Comparison of ENCODE assay signal across 15 cellular contexts in genomic region chr6:19368511-19368910, GRCh38.
A peak's percentile ranks its signal among the peaks of the same experiment; 100 is the strongest.
DNase-seq lines count a peak whose midpoint lies in the region; ATAC-seq and TF ChIP-seq lines count a peak whose summit lies in the region.
"Had no signal": no experiment of that assay in that cellular context is flagged by ENCODE, and none has a peak within 500 bp of the region (broad histone marks: within the 10 kb centered on the region; RNA-seq: fewer than 3 reads in every experiment).

No MANE protein-coding gene starts in this region.

- H3K4me3 ChIP-seq in fibroblast of pulmonary artery (replicated peaks; ENCODE audit: low read depth, low read length) (no peak overlapping the region), smooth muscle cell (no peak overlapping the region)
- H3K4me3 ChIP-seq: esophagus muscularis mucosa had no signal

- H3K4me2 ChIP-seq in smooth muscle cell, result no peak overlapping the region

- H3K4me1 ChIP-seq in smooth muscle cell (ENCODE audit: low read depth), result peaks cover 12% of the 10 kb centered on the region
- H3K4me1 ChIP-seq: Caco-2 had no signal

- H4K20me1 ChIP-seq in smooth muscle cell (ENCODE audit: low read depth), result no peaks in the 10 kb centered on the region

- no peak overlapping the region for H2AFZ ChIP-seq in smooth muscle cell (ENCODE audit: low read depth)

- no peaks in the 10 kb centered on the region for H3K79me2 ChIP-seq in smooth muscle cell (ENCODE audit: low read depth)

- no peaks in the 10 kb centered on the region for H3K9me3 ChIP-seq in smooth muscle cell (replicated peaks; ENCODE audit: low read depth)
- H3K9me3 ChIP-seq: Caco-2, esophagus muscularis mucosa had no signal

- H3K9ac ChIP-seq in smooth muscle cell (ENCODE audit: low read depth), result no peak overlapping the region

- in situ Hi-C loops in SK-MEL-5 (cut with HindIII; ENCODE audit: low pct_unique_long_range_greater_than_20kb, low sequenced_read_pairs), result no loop called here

- 78% methylated on average over 1 of the region's 1 CpG for WGBS in smooth muscle cell (ENCODE audit: low lambda C conversion rate)

- H3K27me3 ChIP-seq in smooth muscle cell (ENCODE audit: low read depth), result peaks cover 10% of the 10 kb centered on the region
- H3K27me3 ChIP-seq: esophagus muscularis mucosa had no signal

- H3K27ac ChIP-seq in smooth muscle cell (ENCODE audit: low read depth), result no peak overlapping the region
- H3K27ac ChIP-seq: esophagus muscularis mucosa had no signal

- H3K36me3 ChIP-seq in smooth muscle cell (ENCODE audit: low read depth), result no peaks in the 10 kb centered on the region
- H3K36me3 ChIP-seq: esophagus muscularis mucosa had no signal

- DNase-seq in DMS53 (lab: John Stamatoyannopoulos, UW), result peak; percentile 26
- DNase-seq in DMS53 treated with DMSO at 0.1 percent for 48 hours (lab: John Stamatoyannopoulos, UW; ENCODE audit: unreplicated experiment), result no peak
- DNase-seq in SK-MEL-5 (ENCODE audit: low read depth, low spot score), result peak; percentile 60
- peak; percentile 63 for DNase-seq in fibroblast of pulmonary artery (ENCODE audit: low read depth)
- DNase-seq in smooth muscle cell (lab: John Stamatoyannopoulos, UW; ENCODE audit: unreplicated experiment), result no peak
- no peak for DNase-seq in GM19240 (ENCODE audit: insufficient read length, low spot score)
- no peak for DNase-seq in NCI-H2081 treated with DMSO at 0.1 percent for 48 hours (lab: John Stamatoyannopoulos, UW)
- DNase-seq: 8988T; activated CD8-positive, alpha-beta memory T cell treated with anti-CD3 and anti-CD28 coated beads, Interleukin-2, amount 50 U/mL, for 48 hours; activated naive CD8-positive, alpha-beta T cell treated with anti-CD3 and anti-CD28 coated beads for 36 hours; Caco-2; NCI-H2171; stimulated activated naive CD8-positive, alpha-beta T cell treated with anti-CD3 and anti-CD28 coated beads, Interleukin-15, amount 100 ng/mL, for 72 hours had no signal

- no peak for ATAC-seq in HG03432 (IDR thresholded peaks at IDR 0.05; ENCODE audit: unreplicated experiment)
- ATAC-seq: stimulated activated naive CD8-positive, alpha-beta T cell treated with anti-CD3 and anti-CD28 coated beads, Interleukin-15, amount 100 ng/mL, for 72 hours had no signal

- TF ChIP-seq CTCF in fibroblast of pulmonary artery (IDR thresholded peaks at IDR 0.05; ENCODE audit: low read length, missing control alignments), result peak; percentile 15
- peak; percentile 6 for TF ChIP-seq CTCF in smooth muscle cell (IDR thresholded peaks at IDR 0.05; ENCODE audit: borderline replicate concordance, insufficient read depth, poor library complexity, severe bottlenecking)

- no peaks in the 10 kb centered on the region for H3F3A ChIP-seq in smooth muscle cell (ENCODE audit: low read depth)

Comparison
In these comparisons a context has a peak if more than half of its experiments do, and no peak if none do; other contexts are left out.
1. DNase-seq: peak in DMS53 (single experiment), SK-MEL-5 (single experiment) and fibroblast of pulmonary artery (single experiment); none in DMS53 treated with DMSO at 0.1 percent for 48 hours (single experiment), smooth muscle cell (single experiment), GM19240 (single experiment) and NCI-H2081 treated with DMSO at 0.1 percent for 48 hours (single experiment).